ENCODE assay signal across 15 cellular contexts in the genomic region with DNA sequence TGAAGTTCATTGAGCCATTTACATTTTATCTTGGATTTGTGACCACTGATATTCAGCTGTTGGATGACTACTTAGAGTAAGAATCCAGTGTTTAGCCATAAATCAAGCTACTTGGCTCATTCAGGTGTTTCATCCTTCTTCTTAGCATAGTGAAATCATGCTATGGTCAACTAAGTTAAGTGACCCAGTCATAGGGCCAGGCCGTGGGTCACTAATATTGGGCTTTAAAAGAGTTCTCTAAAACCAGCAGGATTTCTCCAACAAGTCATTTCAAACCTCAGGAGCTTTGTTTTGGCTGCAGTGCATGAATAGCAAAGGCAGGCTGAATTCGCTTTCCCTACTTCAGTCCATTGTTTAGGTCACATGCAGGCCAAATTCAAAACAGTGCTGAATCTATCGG.
DNase-seq lines count a peak whose midpoint lies in the region; ATAC-seq and TF ChIP-seq lines count a peak whose summit lies in the region.
"Had no signal": no experiment of that assay in that cellular context is flagged by ENCODE, and none has a peak within 500 bp of the region (broad histone marks: within the 10 kb centered on the region; RNA-seq: fewer than 3 reads in every experiment).

No MANE protein-coding gene starts in this region.

- H4K20me1 ChIP-seq in SK-N-SH (ENCODE audit: insufficient read depth): no peaks in the 10 kb centered on the region

- H3K27me3 ChIP-seq in SK-N-SH (ENCODE audit: insufficient read depth) (no peaks in the 10 kb centered on the region), aorta (ENCODE audit: control insufficient read depth in 1 of 2, insufficient read depth in 2 of 2, low read length in 1 of 2) (no peaks in the 10 kb centered on the region)

- intact Hi-C loops in aorta (cut with DNase I) (no loop called here), posterior cingulate gyrus (cut with DNase I) (no loop called here)

- no peaks in the 10 kb centered on the region for H3K9me2 ChIP-seq in SK-N-SH

- no peak overlapping the region for H3K9ac ChIP-seq in SK-N-SH

- H3K4me2 ChIP-seq in SK-N-SH: no peak overlapping the region

- no peak for TF ChIP-seq EP300 in SK-N-SH (IDR thresholded peaks at IDR 0.05; ENCODE audit: borderline replicate concordance in 1 of 2, low read depth in 1 of 2, low read length in 1 of 2)

- POLR2A ChIA-PET in SK-N-SH (lab: Yijun Ruan, JAX): no interaction called here

- WGBS in SK-N-SH (ENCODE audit: low lambda C conversion rate): 85% methylated on average over 3 of the region's 3 CpGs
- 5 to 11% methylated on average over 3 of the region's 3 CpGs for WGBS in aorta, 2 donors

- H3K27ac ChIP-seq in SK-N-SH (ENCODE audit: low read depth in 2 of 2, low read length in 1 of 2) (peak overlapping the region in 1 of 2 experiments; percentile 50; a peak in 1 of 4 replicates), aorta (ENCODE audit: low read depth in 1 of 2, low read length in 2 of 2) (peak overlapping the region; percentile 51 to 71)

- H3K36me3 ChIP-seq in SK-N-SH (replicated peaks in 1 of 2; ENCODE audit: control insufficient read depth in 1 of 2, insufficient read depth in 2 of 2, low read length in 1 of 2) (no peaks in the 10 kb centered on the region), aorta (ENCODE audit: control insufficient read depth in 1 of 2, insufficient read depth in 2 of 2, low read length in 1 of 2) (no peaks in the 10 kb centered on the region)

- no peak overlapping the region for H2AFZ ChIP-seq in SK-N-SH (ENCODE audit: low read depth)

- ATAC-seq in SK-N-SH treated with all-trans-retinoic acid at 6 μM for 48 hours (no peak), aorta (ENCODE audit: low FRiP score) (no peak), HG03175 (IDR thresholded peaks at IDR 0.05; ENCODE audit: unreplicated experiment) (no peak)
- ATAC-seq: effector memory CD8-positive, alpha-beta T cell had no signal

- no peaks in the 10 kb centered on the region for H3K9me3 ChIP-seq in SK-N-SH
- H3K9me3 ChIP-seq in aorta (ENCODE audit: control insufficient read depth, low read length): no peaks in the 10 kb centered on the region

- no peaks in the 10 kb centered on the region for H3F3A ChIP-seq in SK-N-SH (replicated peaks; ENCODE audit: insufficient read depth)

- no peaks in the 10 kb centered on the region for H3K79me2 ChIP-seq in SK-N-SH (ENCODE audit: insufficient read depth)

- no peak for TF ChIP-seq RAD21 in SK-N-SH (IDR thresholded peaks at IDR 0.05; ENCODE audit: low read length)

- CTCF ChIA-PET in SK-N-SH (lab: Yijun Ruan, JAX): interaction anchor here (1.0 kb wide), 1 partner anchor 10 kb away, joined by 3 read pairs; no protein-coding TSS in a partner anchor

- no peak for TF ChIP-seq CTCF in SK-N-SH (IDR thresholded peaks at IDR 0.05)

- DNase-seq in SK-N-SH (no peak), astrocyte of the hippocampus (ENCODE audit: low read depth, low spot score) (peak; percentile 67), kidney tubule cell (ENCODE audit: low spot score) (peak; percentile 93), aorta (no peak), posterior cingulate gyrus (no peak), NCI-H748 treated with DMSO at 0.1 percent for 48 hours (lab: John Stamatoyannopoulos, UW) (no peak)
- DNase-seq: 8988T; DMS153; effector memory CD8-positive, alpha-beta T cell; naive B cell; NCI-H1436; SHP77 treated with DMSO at 0.1 percent for 48 hours; trophoblast cell had no signal

- H3K4me1 ChIP-seq in SK-N-SH (ENCODE audit: control insufficient read depth in 1 of 2, insufficient read depth in 2 of 2, low read depth in 1 of 2, low read length in 1 of 2): peaks cover 0 to 48% of the 10 kb centered on the region in 2 experiments; a peak in 2 of 4 replicates
- H3K4me1 ChIP-seq in aorta (ENCODE audit: control insufficient read depth in 1 of 2, insufficient read depth in 2 of 2, low read length in 2 of 2): peaks cover 5 to 16% of the 10 kb centered on the region in 2 donors

- H3K4me3 ChIP-seq in SK-N-SH (ENCODE audit: low read depth in 2 of 2, low read length in 1 of 2) (no peak overlapping the region), aorta (ENCODE audit: low read length in 2 of 2) (no peak overlapping the region)

TF ChIP-seq in SK-N-SH, 30 proteins besides CTCF, POLR2A, EP300 and RAD21 (continues in another document):
- TF ChIP-seq, protein P1, sequence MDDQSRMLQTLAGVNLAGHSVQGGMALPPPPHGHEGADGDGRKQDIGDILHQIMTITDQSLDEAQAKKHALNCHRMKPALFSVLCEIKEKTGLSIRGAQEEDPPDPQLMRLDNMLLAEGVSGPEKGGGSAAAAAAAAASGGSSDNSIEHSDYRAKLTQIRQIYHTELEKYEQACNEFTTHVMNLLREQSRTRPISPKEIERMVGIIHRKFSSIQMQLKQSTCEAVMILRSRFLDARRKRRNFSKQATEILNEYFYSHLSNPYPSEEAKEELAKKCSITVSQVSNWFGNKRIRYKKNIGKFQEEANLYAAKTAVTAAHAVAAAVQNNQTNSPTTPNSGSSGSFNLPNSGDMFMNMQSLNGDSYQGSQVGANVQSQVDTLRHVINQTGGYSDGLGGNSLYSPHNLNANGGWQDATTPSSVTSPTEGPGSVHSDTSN (IDR thresholded peaks at IDR 0.05): peak; percentile 38
- no peak for TF ChIP-seq TEAD4 (IDR thresholded peaks at IDR 0.05; ENCODE audit: borderline replicate concordance, insufficient read depth)
- TF ChIP-seq NRF1 (IDR thresholded peaks at IDR 0.05; ENCODE audit: low read depth, low read length): no peak
- TF ChIP-seq EZH2phosphoT487 (IDR thresholded peaks at IDR 0.05; ENCODE audit: borderline replicate concordance, low read depth): no peak
- no peak for TF ChIP-seq TAF1 (IDR thresholded peaks at IDR 0.05; ENCODE audit: borderline replicate concordance, low read depth, low read length)
- TF ChIP-seq SIN3A (IDR thresholded peaks at IDR 0.05; ENCODE audit: borderline replicate concordance, low read depth, low read length): no peak
- TF ChIP-seq SMC3 (IDR thresholded peaks at IDR 0.05; ENCODE audit: low read depth, low read length): no peak
- no peak for TF ChIP-seq FOXM1 (IDR thresholded peaks at IDR 0.05; ENCODE audit: low read depth)
- TF ChIP-seq, protein P2, sequence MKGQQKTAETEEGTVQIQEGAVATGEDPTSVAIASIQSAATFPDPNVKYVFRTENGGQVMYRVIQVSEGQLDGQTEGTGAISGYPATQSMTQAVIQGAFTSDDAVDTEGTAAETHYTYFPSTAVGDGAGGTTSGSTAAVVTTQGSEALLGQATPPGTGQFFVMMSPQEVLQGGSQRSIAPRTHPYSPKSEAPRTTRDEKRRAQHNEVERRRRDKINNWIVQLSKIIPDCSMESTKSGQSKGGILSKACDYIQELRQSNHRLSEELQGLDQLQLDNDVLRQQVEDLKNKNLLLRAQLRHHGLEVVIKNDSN (IDR thresholded peaks at IDR 0.05; ENCODE audit: borderline replicate concordance, low read depth): no peak
- TF ChIP-seq, protein P3, sequence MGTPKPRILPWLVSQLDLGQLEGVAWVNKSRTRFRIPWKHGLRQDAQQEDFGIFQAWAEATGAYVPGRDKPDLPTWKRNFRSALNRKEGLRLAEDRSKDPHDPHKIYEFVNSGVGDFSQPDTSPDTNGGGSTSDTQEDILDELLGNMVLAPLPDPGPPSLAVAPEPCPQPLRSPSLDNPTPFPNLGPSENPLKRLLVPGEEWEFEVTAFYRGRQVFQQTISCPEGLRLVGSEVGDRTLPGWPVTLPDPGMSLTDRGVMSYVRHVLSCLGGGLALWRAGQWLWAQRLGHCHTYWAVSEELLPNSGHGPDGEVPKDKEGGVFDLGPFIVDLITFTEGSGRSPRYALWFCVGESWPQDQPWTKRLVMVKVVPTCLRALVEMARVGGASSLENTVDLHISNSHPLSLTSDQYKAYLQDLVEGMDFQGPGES (IDR thresholded peaks at IDR 0.05; ENCODE audit: low read depth, low read length): no peak

TF ChIP-seq in SK-N-SH treated with all-trans-retinoic acid at 6 μM for 48 hours, 23 proteins besides CTCF, POLR2A, EP300 and RAD21 (continues in another document):
- TF ChIP-seq, protein P4, sequence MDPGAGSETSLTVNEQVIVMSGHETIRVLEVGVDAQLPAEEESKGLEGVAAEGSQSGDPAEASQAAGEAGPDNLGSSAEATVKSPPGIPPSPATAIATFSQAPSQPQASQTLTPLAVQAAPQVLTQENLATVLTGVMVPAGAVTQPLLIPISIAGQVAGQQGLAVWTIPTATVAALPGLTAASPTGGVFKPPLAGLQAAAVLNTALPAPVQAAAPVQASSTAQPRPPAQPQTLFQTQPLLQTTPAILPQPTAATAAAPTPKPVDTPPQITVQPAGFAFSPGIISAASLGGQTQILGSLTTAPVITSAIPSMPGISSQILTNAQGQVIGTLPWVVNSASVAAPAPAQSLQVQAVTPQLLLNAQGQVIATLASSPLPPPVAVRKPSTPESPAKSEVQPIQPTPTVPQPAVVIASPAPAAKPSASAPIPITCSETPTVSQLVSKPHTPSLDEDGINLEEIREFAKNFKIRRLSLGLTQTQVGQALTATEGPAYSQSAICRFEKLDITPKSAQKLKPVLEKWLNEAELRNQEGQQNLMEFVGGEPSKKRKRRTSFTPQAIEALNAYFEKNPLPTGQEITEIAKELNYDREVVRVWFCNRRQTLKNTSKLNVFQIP (CRISPR knock-in tag; IDR thresholded peaks at IDR 0.05; ENCODE audit: borderline replicate concordance, low read depth): no peak
- TF ChIP-seq ZFP30 (CRISPR knock-in tag; IDR thresholded peaks at IDR 0.05) (no peak), TOX (CRISPR knock-in tag; IDR thresholded peaks at IDR 0.05; ENCODE audit: borderline replicate concordance) (no peak), RARB (CRISPR knock-in tag; IDR thresholded peaks at IDR 0.05) (no peak), OSR1 (CRISPR knock-in tag; IDR thresholded peaks at IDR 0.05) (no peak), BACH2 (CRISPR knock-in tag; IDR thresholded peaks at IDR 0.05; ENCODE audit: borderline replicate concordance) (no peak), ZNF565 (CRISPR knock-in tag; conservative IDR thresholded peaks at IDR 0.05; ENCODE audit: low read depth) (no peak), ZFP3 (CRISPR knock-in tag; IDR thresholded peaks at IDR 0.05) (no peak), ZNF70 (CRISPR knock-in tag; IDR thresholded peaks at IDR 0.05) (no peak), ZC3H10 (CRISPR knock-in tag; IDR thresholded peaks at IDR 0.05) (no peak), TCF4 (CRISPR knock-in tag; IDR thresholded peaks at IDR 0.05; ENCODE audit: borderline replicate concordance) (no peak), ESRRG (CRISPR knock-in tag; IDR thresholded peaks at IDR 0.05) (no peak)
- TF ChIP-seq, protein P5, sequence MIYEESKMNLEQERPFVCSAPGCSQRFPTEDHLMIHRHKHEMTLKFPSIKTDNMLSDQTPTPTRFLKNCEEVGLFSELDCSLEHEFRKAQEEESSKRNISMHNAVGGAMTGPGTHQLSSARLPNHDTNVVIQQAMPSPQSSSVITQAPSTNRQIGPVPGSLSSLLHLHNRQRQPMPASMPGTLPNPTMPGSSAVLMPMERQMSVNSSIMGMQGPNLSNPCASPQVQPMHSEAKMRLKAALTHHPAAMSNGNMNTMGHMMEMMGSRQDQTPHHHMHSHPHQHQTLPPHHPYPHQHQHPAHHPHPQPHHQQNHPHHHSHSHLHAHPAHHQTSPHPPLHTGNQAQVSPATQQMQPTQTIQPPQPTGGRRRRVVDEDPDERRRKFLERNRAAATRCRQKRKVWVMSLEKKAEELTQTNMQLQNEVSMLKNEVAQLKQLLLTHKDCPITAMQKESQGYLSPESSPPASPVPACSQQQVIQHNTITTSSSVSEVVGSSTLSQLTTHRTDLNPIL (CRISPR knock-in tag; IDR thresholded peaks at IDR 0.05; ENCODE audit: low read depth): no peak

Comparison
In these comparisons a context has a peak if more than half of its experiments do, and no peak if none do; other contexts are left out.
1. DNase-seq: peak in astrocyte of the hippocampus (single experiment) and kidney tubule cell (single experiment); none in SK-N-SH (single experiment), aorta (0 of 2), posterior cingulate gyrus (0 of 10) and NCI-H748 treated with DMSO at 0.1 percent for 48 hours (single experiment).